ENCODE assay signal across 8 cellular contexts in genomic region chr11:100719809-100720221, GRCh38. TPM values are rescaled to one million over a fixed set of nuclear protein-coding genes. Genes with fewer than 3 reads are reported as not detected.
DNase-seq lines count a peak whose midpoint lies in the region; ATAC-seq and TF ChIP-seq lines count a peak whose summit lies in the region.

No MANE protein-coding gene starts in this region.

- POLR2A ChIA-PET in AG04450 (lab: Yijun Ruan, JAX): interaction anchor here (1.3 kb wide), 1 partner anchor 25 kb away, joined by 3 read pairs; no protein-coding TSS in a partner anchor

- H3K27me3 ChIP-seq in AG04450 (ENCODE audit: control insufficient read depth, insufficient read depth, low read length): no peaks in the 10 kb centered on the region
- no peaks in the 10 kb centered on the region for H3K27me3 ChIP-seq in tibial artery

- intact Hi-C loops in tibial artery (cut with DNase I; ENCODE audit: low total_unique reads): no loop called here

- no peak for ATAC-seq in GM18519 (IDR thresholded peaks at IDR 0.05; ENCODE audit: low FRiP score, unreplicated experiment)

- no peak overlapping the region for H3K4me3 ChIP-seq in AG04450 (ENCODE audit: low read depth, low read length)
- H3K4me3 ChIP-seq in cardiac fibroblast (replicated peaks in 1 of 2; ENCODE audit: low read depth in 2 of 2, low read length in 2 of 2): no peak overlapping the region
- no peak overlapping the region for H3K4me3 ChIP-seq in tibial artery

- no peaks in the 10 kb centered on the region for H3K36me3 ChIP-seq in tibial artery

- H3K27ac ChIP-seq in AG04450 (ENCODE audit: low read depth, low read length): peak overlapping the region; percentile 35
- peak overlapping the region; percentile 55 to 62 for H3K27ac ChIP-seq in tibial artery

- CTCF ChIA-PET in AG04450 (lab: Charles Lee): interaction anchor here (2.6 kb wide), 1 partner anchor 31 kb away, joined by 14 read pairs; no protein-coding TSS in a partner anchor

- peaks cover 0 to 17% (median 13%) of the 10 kb centered on the region in 4 donors for H3K4me1 ChIP-seq in tibial artery

- no peak for TF ChIP-seq CTCF in AG04450 (IDR thresholded peaks at IDR 0.05; ENCODE audit: low read depth, low read length)
- no peak for TF ChIP-seq CTCF in cardiac fibroblast (IDR thresholded peaks at IDR 0.05; ENCODE audit: low read depth, low read length)
- no peak for TF ChIP-seq CTCF in tibial artery (IDR thresholded peaks at IDR 0.05)

- DNase-seq in AG04450 (ENCODE audit: low read depth, low spot score) (no peak), LoVo (ENCODE audit: low spot score) (peak; percentile 64), cardiac fibroblast (ENCODE audit: low read depth in 2 of 2) (peak; percentile 84 to 95), kidney tubule cell (ENCODE audit: low spot score) (peak; percentile 89), tibial artery (peak; percentile 71 to 82), Kasumi-1 (lab: John Stamatoyannopoulos, UW) (no peak), NOMO-1 treated with DMSO at 0.1 percent for 48 hours (lab: John Stamatoyannopoulos, UW; ENCODE audit: unreplicated experiment) (no peak)

- H3K9me3 ChIP-seq in AG04450 (ENCODE audit: control insufficient read depth, insufficient read depth, low read length): no peaks in the 10 kb centered on the region
- H3K9me3 ChIP-seq in tibial artery: no peaks in the 10 kb centered on the region

RNA-seq across cellular contexts. Expression of gene ARHGAP42, which starts 32.7 kb away (rescaled TPM):
- 7.1 and 9.0 TPM in 2 replicates for polyA plus RNA-seq in AG04450 (2011; rRNA removed)
- 17.9 and 23.2 TPM in 2 replicates for polyA minus RNA-seq in AG04450 (2011; rRNA and poly(A)+ RNA removed)

Comparison
In these comparisons a context has a peak if more than half of its experiments do, and no peak if none do; other contexts are left out.
1. DNase-seq: peak in LoVo (single experiment), cardiac fibroblast (2 of 2), kidney tubule cell (single experiment) and tibial artery (2 of 2); none in AG04450 (single experiment), Kasumi-1 (0 of 2) and NOMO-1 treated with DMSO at 0.1 percent for 48 hours (single experiment).